In the genomic region with DNA sequence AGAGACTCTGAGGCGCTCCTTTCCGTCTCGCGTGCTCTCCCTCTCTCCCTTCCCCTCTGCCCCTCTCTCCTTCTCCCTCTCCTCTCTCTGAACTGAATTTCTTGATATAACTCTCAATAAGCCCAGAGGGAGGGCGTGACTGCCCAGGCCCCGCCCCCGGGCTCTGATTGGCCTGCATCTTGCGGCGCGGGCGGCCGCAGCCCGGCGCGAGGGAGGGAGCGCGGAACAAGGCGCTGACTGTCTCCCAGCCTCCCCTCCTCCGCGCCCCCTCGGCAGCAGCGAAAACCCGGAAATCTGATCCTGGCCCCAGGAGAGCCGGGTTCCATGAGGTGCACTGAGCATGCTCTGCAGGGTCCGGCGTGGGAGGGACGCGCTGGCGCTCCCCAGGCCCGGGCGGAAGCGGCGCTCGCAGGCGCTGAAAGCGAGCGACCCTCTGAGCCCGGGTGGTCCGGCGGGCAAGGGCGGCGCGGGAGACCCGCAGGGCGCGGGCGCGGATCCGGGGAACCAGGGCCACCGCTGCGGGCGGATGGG, we compare ENCODE assay signal across 8 cellular contexts. TPM values are rescaled to one million over a fixed set of nuclear protein-coding genes. Genes with fewer than 3 reads are reported as not detected.
DNase-seq lines count a peak whose midpoint lies in the region; ATAC-seq and TF ChIP-seq lines count a peak whose summit lies in the region.

A gene with protein sequence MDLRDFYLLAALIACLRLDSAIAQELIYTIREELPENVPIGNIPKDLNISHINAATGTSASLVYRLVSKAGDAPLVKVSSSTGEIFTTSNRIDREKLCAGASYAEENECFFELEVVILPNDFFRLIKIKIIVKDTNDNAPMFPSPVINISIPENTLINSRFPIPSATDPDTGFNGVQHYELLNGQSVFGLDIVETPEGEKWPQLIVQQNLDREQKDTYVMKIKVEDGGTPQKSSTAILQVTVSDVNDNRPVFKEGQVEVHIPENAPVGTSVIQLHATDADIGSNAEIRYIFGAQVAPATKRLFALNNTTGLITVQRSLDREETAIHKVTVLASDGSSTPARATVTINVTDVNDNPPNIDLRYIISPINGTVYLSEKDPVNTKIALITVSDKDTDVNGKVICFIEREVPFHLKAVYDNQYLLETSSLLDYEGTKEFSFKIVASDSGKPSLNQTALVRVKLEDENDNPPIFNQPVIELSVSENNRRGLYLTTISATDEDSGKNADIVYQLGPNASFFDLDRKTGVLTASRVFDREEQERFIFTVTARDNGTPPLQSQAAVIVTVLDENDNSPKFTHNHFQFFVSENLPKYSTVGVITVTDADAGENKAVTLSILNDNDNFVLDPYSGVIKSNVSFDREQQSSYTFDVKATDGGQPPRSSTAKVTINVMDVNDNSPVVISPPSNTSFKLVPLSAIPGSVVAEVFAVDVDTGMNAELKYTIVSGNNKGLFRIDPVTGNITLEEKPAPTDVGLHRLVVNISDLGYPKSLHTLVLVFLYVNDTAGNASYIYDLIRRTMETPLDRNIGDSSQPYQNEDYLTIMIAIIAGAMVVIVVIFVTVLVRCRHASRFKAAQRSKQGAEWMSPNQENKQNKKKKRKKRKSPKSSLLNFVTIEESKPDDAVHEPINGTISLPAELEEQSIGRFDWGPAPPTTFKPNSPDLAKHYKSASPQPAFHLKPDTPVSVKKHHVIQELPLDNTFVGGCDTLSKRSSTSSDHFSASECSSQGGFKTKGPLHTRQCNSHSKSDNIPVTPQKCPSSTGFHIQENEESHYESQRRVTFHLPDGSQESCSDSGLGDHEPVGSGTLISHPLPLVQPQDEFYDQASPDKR (N-terminal part only) (minus strand): TSS at position 94 of the 531 bp plus-strand sequence. CDS start 1,896 bp downstream, outside the sequence.

- TF ChIP-seq CTCF in AG10803 (conservative IDR thresholded peaks at IDR 0.05; ENCODE audit: low read length) (no peak), left lung (IDR thresholded peaks at IDR 0.05) (no peak)

- H3K4me1 ChIP-seq in left lung: no peaks in the 10 kb centered on the region

- DNase-seq in AG10803 (ENCODE audit: low read depth) (peak; percentile 95), NCI-H510A (lab: John Stamatoyannopoulos, UW) (peak; percentile 82), dermis blood vessel endothelial cell (peak; percentile 97), left lung (peak; percentile 93 to 95)
- peak; percentile 69 for DNase-seq in activated CD4-positive, alpha-beta T cell treated with anti-CD3 and anti-CD28 coated beads, Interleukin-2, amount 50 U/mL, for 1 hour
- DNase-seq in stimulated activated CD4-positive, alpha-beta T cell treated with anti-CD3 and anti-CD28 coated beads, Interleukin-2, amount 100 ng/mL, for 4 hours (ENCODE audit: low read depth): peak; percentile 79

- H3K36me3 ChIP-seq in left lung: no peaks in the 10 kb centered on the region

- H3K27me3 ChIP-seq in left lung: peaks cover 0 to 50% of the 10 kb centered on the region in 2 donors

- peak; percentile 94 for ATAC-seq in HG03378 (IDR thresholded peaks at IDR 0.05; ENCODE audit: unreplicated experiment)
- ATAC-seq in left lung: peak; percentile 96

- no peaks in the 10 kb centered on the region for H3K9me3 ChIP-seq in left lung

- H3K4me3 ChIP-seq in AG10803 (ENCODE audit: low read length) (peak within 1 kb of the TSS; percentile 90), left lung (peak within 1 kb of the TSS; percentile 47 to 63)

- peak; percentile 47 for TF ChIP-seq POLR2A in GM19099 (IDR thresholded peaks at IDR 0.05; ENCODE audit: extremely low read depth, insufficient read length, low read depth)

- peak within 1 kb of the TSS; percentile 81 to 86 for H3K27ac ChIP-seq in left lung

- intact Hi-C loops in left lung (cut with DNase I): no loop called here

RNA-seq across cellular contexts. Expression of the gene that starts here (rescaled TPM):
- 0.68 and 1.7 TPM in 2 replicates for total RNA-seq in dermis blood vessel endothelial cell
- 10 to 100 TPM in 1 of 2 donors, 1 to 10 TPM in 1; 3.4 to 11.6 TPM for total RNA-seq in left lung

Comparison
In these comparisons a context has a peak if more than half of its experiments do, and no peak if none do; other contexts are left out.
1. Peak in every context shown above with its lines: DNase-seq, ATAC-seq, H3K4me3 ChIP-seq and H3K27ac ChIP-seq.